In the genomic region with DNA sequence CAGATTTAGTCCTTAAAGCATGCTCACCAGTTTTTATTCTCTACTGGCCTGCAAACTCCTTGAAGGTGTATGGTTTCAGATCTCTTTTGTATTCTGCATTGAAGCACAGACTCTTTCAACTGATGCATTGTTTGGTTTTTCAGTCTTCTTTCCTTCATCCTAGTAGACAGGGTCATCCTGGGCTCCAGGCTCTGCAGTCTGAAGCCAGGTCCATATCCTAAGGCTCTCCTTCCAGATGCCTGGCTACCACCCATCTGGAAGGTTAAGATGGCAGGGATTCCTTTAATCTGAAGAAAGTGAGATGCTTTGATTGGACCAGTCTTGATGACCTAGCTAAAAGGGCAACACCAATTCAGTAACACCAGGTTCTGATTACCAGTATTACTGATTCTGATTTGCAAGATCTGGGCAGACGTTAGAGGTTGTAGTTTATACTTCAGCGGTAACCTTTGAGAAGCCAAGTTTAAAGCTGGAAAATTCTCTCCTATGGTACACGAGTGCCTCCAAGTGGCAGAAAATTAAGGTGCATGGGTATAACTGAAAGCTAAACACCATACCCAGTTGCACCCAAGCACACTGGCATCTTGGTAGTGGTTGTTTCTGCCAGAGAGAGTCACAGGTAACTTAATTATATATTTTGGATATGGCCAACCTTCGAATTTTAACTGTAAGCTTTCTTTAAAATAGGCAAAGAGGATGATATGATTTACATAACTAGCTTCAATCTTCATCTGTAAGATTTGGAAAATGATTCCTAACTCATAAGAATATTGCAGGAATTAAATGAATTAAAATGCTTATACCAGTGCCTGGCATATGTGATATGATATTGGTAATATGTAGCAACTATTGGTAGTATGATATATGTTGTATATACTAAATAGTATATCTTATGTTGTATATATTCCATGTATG, we compare ENCODE assay signal across 8 cellular contexts.
DNase-seq lines count a peak whose midpoint lies in the region; ATAC-seq and TF ChIP-seq lines count a peak whose summit lies in the region.

No MANE protein-coding gene starts in this region.

- WGBS in H9 (ENCODE audit: extremely low coverage, insufficient read length, low lambda C conversion rate), result no CpG with 5 or more reads among the region's 4 CpGs

- H3K27me3 ChIP-seq in BE2C, result no peaks in the 10 kb centered on the region
- no peaks in the 10 kb centered on the region for H3K27me3 ChIP-seq in H9 (ENCODE audit: insufficient read depth, low read length)
- H3K27me3 ChIP-seq in CD8-positive, alpha-beta T cell (ENCODE audit: insufficient read depth, low read length), result no peaks in the 10 kb centered on the region

- no peak overlapping the region for H2AFZ ChIP-seq in H9 (ENCODE audit: low read length)

- H3K23me2 ChIP-seq in H9 (ENCODE audit: insufficient read length, low read depth, low read length, poor library complexity, severe bottlenecking), result no peaks in the 10 kb centered on the region

- H3K4ac ChIP-seq in H9 (ENCODE audit: low read depth, low read length), result no peak overlapping the region

- H3K9me3 ChIP-seq in BE2C (no peaks in the 10 kb centered on the region), H9 (ENCODE audit: control insufficient read depth, low read depth, low read length) (no peaks in the 10 kb centered on the region)
- no peaks in the 10 kb centered on the region for H3K9me3 ChIP-seq in CD8-positive, alpha-beta T cell (ENCODE audit: low read length)

- H2BK15ac ChIP-seq in H9 (ENCODE audit: low read depth, low read length), result no peak overlapping the region

- H3K4me1 ChIP-seq in BE2C (peaks cover 5% of the 10 kb centered on the region), H9 (ENCODE audit: insufficient read depth, low read length) (no peaks in the 10 kb centered on the region)
- no peaks in the 10 kb centered on the region for H3K4me1 ChIP-seq in CD8-positive, alpha-beta T cell (ENCODE audit: insufficient read depth, low read length)

- H4K91ac ChIP-seq in H9 (ENCODE audit: insufficient read length, low read depth, low read length), result no peak overlapping the region

- H3K36me3 ChIP-seq in BE2C, result no peaks in the 10 kb centered on the region
- no peaks in the 10 kb centered on the region for H3K36me3 ChIP-seq in CD8-positive, alpha-beta T cell (ENCODE audit: insufficient read depth, low read length)

- DNase-seq in BE2C (peak; percentile 64), H9 (peak; percentile 46), NCI-H82 (lab: John Stamatoyannopoulos, UW) (peak; percentile 77), dermis blood vessel endothelial cell (peak; percentile 46), midbrain (lab: John Stamatoyannopoulos, UW) (peak; percentile 62), ureter (ENCODE audit: low spot score) (no peak), amniotic stem cell (lab: John Stamatoyannopoulos, UW) (no peak)
- DNase-seq in CD8-positive, alpha-beta T cell, result no peak

- no peak overlapping the region for H3K14ac ChIP-seq in H9 (ENCODE audit: insufficient read depth, low read length)

- H2BK20ac ChIP-seq in H9 (ENCODE audit: low read depth, low read length, poor library complexity, severe bottlenecking), result no peak overlapping the region

- H3K4me3 ChIP-seq in BE2C (ENCODE audit: low read depth, low read length), result no peak overlapping the region
- H3K4me3 ChIP-seq in CD8-positive, alpha-beta T cell (ENCODE audit: low read depth, low read length), result no peak overlapping the region

- no peaks in the 10 kb centered on the region for H3K79me2 ChIP-seq in H9 (ENCODE audit: insufficient read depth, low read length)

- peaks cover 0 to 2% of the 10 kb centered on the region in 2 experiments; a peak in 2 of 5 replicates for H3K9me3 Mint-ChIP-seq in H9
- peaks cover 6% of the 10 kb centered on the region for H3K9me3 Mint-ChIP-seq in CD8-positive, alpha-beta T cell

- H2BK12ac ChIP-seq in H9 (ENCODE audit: insufficient read length, low read depth, low read length), result no peak overlapping the region

- no peak overlapping the region for H3K27ac Mint-ChIP-seq in H9
- H3K27ac Mint-ChIP-seq in CD8-positive, alpha-beta T cell, result no peak overlapping the region

- no peak overlapping the region for H3K18ac ChIP-seq in H9 (ENCODE audit: insufficient read length, low read depth, low read length)

- H3K9ac ChIP-seq in H9 (ENCODE audit: extremely low read depth, insufficient read length, low read length), result no peak overlapping the region

- no peak overlapping the region for H3K4me3 Mint-ChIP-seq in H9
- no peak overlapping the region for H3K4me3 Mint-ChIP-seq in CD8-positive, alpha-beta T cell

- CTCF ChIA-PET in CD8-positive, alpha-beta T cell (lab: Charles Lee), result no interaction called here

- TF ChIP-seq CTCF in BE2C (IDR thresholded peaks at IDR 0.05; ENCODE audit: low read depth, low read length) (peak; percentile 90), H9 (conservative IDR thresholded peaks at IDR 0.05) (peak; percentile 94)
- no peak for TF ChIP-seq CTCF in CD8-positive, alpha-beta T cell (IDR thresholded peaks at IDR 0.05)

- H4K20me1 ChIP-seq in H9 (ENCODE audit: control insufficient read depth, insufficient read depth, insufficient read length), result no peaks in the 10 kb centered on the region

- no peaks in the 10 kb centered on the region for H3K79me1 ChIP-seq in H9 (ENCODE audit: insufficient read depth, low read depth, low read length, poor library complexity, severe bottlenecking)

- H3T11ph ChIP-seq in H9 (ENCODE audit: low read length), result no peak overlapping the region

- no peak overlapping the region for H2BK120ac ChIP-seq in H9 (ENCODE audit: low read depth, low read length, poor library complexity, severe bottlenecking)

- no peak for ATAC-seq in CD8-positive, alpha-beta T cell

- H3K27me3 Mint-ChIP-seq in H9 (ENCODE audit: low read depth), result no peaks in the 10 kb centered on the region
- H3K27me3 Mint-ChIP-seq in CD8-positive, alpha-beta T cell (ENCODE audit: low read depth), result no peaks in the 10 kb centered on the region

- POLR2A ChIA-PET in CD8-positive, alpha-beta T cell (lab: Charles Lee), result no interaction called here

- H3K4me2 ChIP-seq in H9 (ENCODE audit: insufficient read depth, insufficient read length, low read length), result no peak overlapping the region

- H4K8ac ChIP-seq in H9 (replicated peaks; ENCODE audit: insufficient read length, low read depth, low read length), result no peak overlapping the region

- no peak overlapping the region for H3K27ac ChIP-seq in H9 (ENCODE audit: insufficient read length, low read depth, low read length)
- no peak overlapping the region for H3K27ac ChIP-seq in CD8-positive, alpha-beta T cell (ENCODE audit: low read depth, low read length)

- H3K4me1 Mint-ChIP-seq in H9, result peaks cover 4% of the 10 kb centered on the region in 2 experiments; a peak in 2 of 4 replicates
- H3K4me1 Mint-ChIP-seq in CD8-positive, alpha-beta T cell (ENCODE audit: low read depth), result no peaks in the 10 kb centered on the region

- intact Hi-C loops in CD8-positive, alpha-beta T cell (cut with DNase I, micrococcal nuclease), result no loop called here

- no peak overlapping the region for H3K56ac ChIP-seq in H9 (ENCODE audit: insufficient read length, low read depth, low read length)

- no peak overlapping the region for H4K5ac ChIP-seq in H9 (ENCODE audit: insufficient read length, low read depth, low read length)

- no peak overlapping the region for H2AK5ac ChIP-seq in H9 (ENCODE audit: insufficient read length, low read length)

- H3K23ac ChIP-seq in H9 (ENCODE audit: insufficient read length, low read depth, low read length), result no peak overlapping the region

- 0 out of 7 replicates have a peak, but pooled peaks cover 0 to 4% (median 1%) of the 10 kb centered on the region in 3 experiments for H3K36me3 Mint-ChIP-seq in H9 (ENCODE audit: insufficient read depth in 1 of 3, low read depth in 3 of 3)
- no peaks in the 10 kb centered on the region for H3K36me3 Mint-ChIP-seq in CD8-positive, alpha-beta T cell

- no peak overlapping the region for H2BK5ac ChIP-seq in H9 (ENCODE audit: insufficient read length, low read length)

Comparison
In these comparisons a context has a peak if more than half of its experiments do, and no peak if none do; other contexts are left out.
1. DNase-seq: peak in BE2C (single experiment), H9 (single experiment), NCI-H82 (single experiment), dermis blood vessel endothelial cell (single experiment) and midbrain (single experiment); none in CD8-positive, alpha-beta T cell (0 of 7), ureter (single experiment) and amniotic stem cell (single experiment).